ENCODE assay signal across 19 cellular contexts in genomic region chr7:113825832-113826231, GRCh38.
A peak's percentile ranks its signal among the peaks of the same experiment; 100 is the strongest.
DNase-seq lines count a peak whose midpoint lies in the region; ATAC-seq and TF ChIP-seq lines count a peak whose summit lies in the region.
"Had no signal": no experiment of that assay in that cellular context is flagged by ENCODE, and none has a peak within 500 bp of the region (broad histone marks: within the 10 kb centered on the region; RNA-seq: fewer than 3 reads in every experiment).

No MANE protein-coding gene starts in this region.

- H3K27me3 Mint-ChIP-seq in GM23338 (ENCODE audit: insufficient read depth, low read depth, poor library complexity), result peaks cover 4% of the 10 kb centered on the region
- peaks cover 7% of the 10 kb centered on the region; the same call in 1 of the 2 replicates for H3K27me3 Mint-ChIP-seq in WTC11 (ENCODE audit: low read depth)
- H3K27me3 Mint-ChIP-seq in glutamatergic neuron (ENCODE audit: unreplicated experiment), result peaks cover 2% of the 10 kb centered on the region
- H3K27me3 Mint-ChIP-seq: CD4-positive, alpha-beta T cell had no signal

- CTCF ChIA-PET in WTC11 (lab: Charles Lee), result interaction anchor here (1.1 to 1.2 kb wide), 2 partner anchors 52 to 93 kb away, joined by 3 to 4 read pairs; partner anchors contain the start of gene PPP1R3A

- ATAC-seq in GM23338, result peak; percentile 62
- peak; percentile 63; the same call in 1 of the 2 replicates for ATAC-seq in WTC11
- no peak for ATAC-seq in HG02973 (IDR thresholded peaks at IDR 0.05; ENCODE audit: unreplicated experiment)
- ATAC-seq: A549, K562 had no signal

- H3K4me3 ChIP-seq in GM23338 (no peak overlapping the region), iPS-20b (ENCODE audit: low read length) (0 out of 2 replicates have a peak overlapping the region, but pooled peaks have one; percentile 15), skeletal muscle tissue (ENCODE audit: low read length in 3 of 3) (no peak overlapping the region)
- H3K4me3 ChIP-seq: A549, HAP-1, K562 had no signal

- peak; percentile 50 for DNase-seq in GM23338 (ENCODE audit: low spot score)
- no peak for DNase-seq in WTC11 (ENCODE audit: low spot score)
- no peak for DNase-seq in glutamatergic neuron
- no peak for DNase-seq in activated naive CD4-positive, alpha-beta T cell treated with Interleukin-2 at 50 U/mL for 16 hours
- DNase-seq: AML-193; Caco-2; CD4-positive, alpha-beta T cell; DMS79; GDM1; GOT3; IMR-90 had no signal

- H3K4me1 ChIP-seq in GM23338 (ENCODE audit: insufficient read depth) (peaks cover 20% of the 10 kb centered on the region), iPS-20b (ENCODE audit: insufficient read depth, low read length) (peaks cover 26% of the 10 kb centered on the region), skeletal muscle tissue (ENCODE audit: control insufficient read depth in 3 of 3, insufficient read depth in 3 of 3, low read length in 3 of 3) (peaks cover 2 to 4% (median 3%) of the 10 kb centered on the region in 3 donors)
- H3K4me1 ChIP-seq: A549, Caco-2, HAP-1 had no signal

- no peaks in the 10 kb centered on the region for H3K79me2 ChIP-seq in GM23338 (replicated peaks; ENCODE audit: insufficient read depth)

- H3K27me3 ChIP-seq in GM23338 (ENCODE audit: insufficient read depth) (no peaks in the 10 kb centered on the region), iPS-20b (ENCODE audit: insufficient read depth, low read length) (no peaks in the 10 kb centered on the region), skeletal muscle tissue (ENCODE audit: control insufficient read depth in 3 of 3, insufficient read depth in 3 of 3, low read length in 3 of 3) (no peaks in the 10 kb centered on the region)

- no peaks in the 10 kb centered on the region for H3K9me2 ChIP-seq in GM23338 (ENCODE audit: insufficient read depth)

- H3K36me3 ChIP-seq in GM23338 (ENCODE audit: insufficient read depth) (no peaks in the 10 kb centered on the region), iPS-20b (ENCODE audit: insufficient read depth, low read depth, low read length) (no peaks in the 10 kb centered on the region), skeletal muscle tissue (ENCODE audit: control insufficient read depth in 3 of 3, insufficient read depth in 3 of 3, low read length in 3 of 3) (no peaks in the 10 kb centered on the region)
- H3K36me3 ChIP-seq: HAP-1 had no signal

- no peak overlapping the region for H3K4me3 Mint-ChIP-seq in GM23338
- no peak overlapping the region for H3K4me3 Mint-ChIP-seq in WTC11
- no peak overlapping the region for H3K4me3 Mint-ChIP-seq in glutamatergic neuron (ENCODE audit: unreplicated experiment)
- H3K4me3 Mint-ChIP-seq: CD4-positive, alpha-beta T cell had no signal

- POLR2A ChIA-PET in WTC11 (lab: Charles Lee), result no interaction called here

- H3K9ac ChIP-seq in iPS-20b (ENCODE audit: low read depth, low read length) (no peak overlapping the region), skeletal muscle tissue (ENCODE audit: low read depth in 1 of 3, low read length in 3 of 3) (no peak overlapping the region)

- H3K27ac Mint-ChIP-seq in GM23338 (no peak overlapping the region), WTC11 (no peak overlapping the region), glutamatergic neuron (ENCODE audit: unreplicated experiment) (no peak overlapping the region)
- H3K27ac Mint-ChIP-seq: CD4-positive, alpha-beta T cell had no signal

- H3K9me3 Mint-ChIP-seq in GM23338 (no peaks in the 10 kb centered on the region), WTC11 (peaks cover 4% of the 10 kb centered on the region), glutamatergic neuron (ENCODE audit: unreplicated experiment) (no peaks in the 10 kb centered on the region)

- H3K36me3 Mint-ChIP-seq in GM23338 (ENCODE audit: low read depth) (0 out of 3 replicates have a peak, but pooled peaks cover 2% of the 10 kb centered on the region), WTC11 (no peaks in the 10 kb centered on the region), glutamatergic neuron (ENCODE audit: unreplicated experiment) (no peaks in the 10 kb centered on the region)

- TF ChIP-seq CTCF in GM23338 (conservative IDR thresholded peaks at IDR 0.05; ENCODE audit: low read depth in 2 of 2) (no peak), WTC11 (IDR thresholded peaks at IDR 0.05) (no peak), glutamatergic neuron (IDR thresholded peaks at IDR 0.05; ENCODE audit: partially characterized antibody, unreplicated experiment) (no peak)

- H3K9me3 ChIP-seq in iPS-20b (ENCODE audit: insufficient read depth, low read depth, low read length) (no peaks in the 10 kb centered on the region), skeletal muscle tissue (ENCODE audit: control insufficient read depth in 3 of 3, low read length in 3 of 3) (no peaks in the 10 kb centered on the region)
- H3K9me3 ChIP-seq: A549, Caco-2, HAP-1 had no signal

- no peaks in the 10 kb centered on the region for H3F3A ChIP-seq in GM23338 (replicated peaks; ENCODE audit: low read depth)

- H2AFZ ChIP-seq in GM23338, result no peak overlapping the region

- peak overlapping the region; percentile 51 for H3K4me2 ChIP-seq in GM23338
- H3K4me2 ChIP-seq: A549 had no signal

- H3K4me1 Mint-ChIP-seq in GM23338 (peaks cover 30% of the 10 kb centered on the region), WTC11 (peaks cover 34% of the 10 kb centered on the region), glutamatergic neuron (ENCODE audit: low read depth, unreplicated experiment) (peaks cover 4% of the 10 kb centered on the region)

- H4K20me1 ChIP-seq in GM23338 (replicated peaks; ENCODE audit: insufficient read depth), result no peaks in the 10 kb centered on the region

- H3K27ac ChIP-seq in GM23338 (ENCODE audit: low read depth) (no peak overlapping the region), iPS-20b (ENCODE audit: low read length) (no peak overlapping the region), skeletal muscle tissue (ENCODE audit: low read depth, low read length) (peak overlapping the region; percentile 86)
- H3K27ac ChIP-seq: 22Rv1, A549, C4-2B had no signal

TF ChIP-seq in GM23338, 12 proteins besides CTCF, POLR2A, EP300 and RAD21 (continues in another document):
- TF ChIP-seq ZNF114 (CRISPR knock-in tag; IDR thresholded peaks at IDR 0.05) (no peak), STAT1 (IDR thresholded peaks at IDR 0.05; ENCODE audit: unreplicated experiment) (no peak)

TF ChIP-seq in WTC11, 78 proteins besides CTCF, POLR2A, EP300 and RAD21 (continues in another document):
- TF ChIP-seq FOXK1 (CRISPR knock-in tag; IDR thresholded peaks at IDR 0.05) (no peak), E2F1 (CRISPR knock-in tag; IDR thresholded peaks at IDR 0.05) (no peak), MYBL2 (CRISPR knock-in tag; IDR thresholded peaks at IDR 0.05) (no peak), TEAD1 (CRISPR knock-in tag; IDR thresholded peaks at IDR 0.05) (no peak), NFYB (CRISPR knock-in tag; conservative IDR thresholded peaks at IDR 0.05; ENCODE audit: low read depth) (no peak), CREM (CRISPR knock-in tag; IDR thresholded peaks at IDR 0.05) (no peak)
- TF ChIP-seq, protein P1, sequence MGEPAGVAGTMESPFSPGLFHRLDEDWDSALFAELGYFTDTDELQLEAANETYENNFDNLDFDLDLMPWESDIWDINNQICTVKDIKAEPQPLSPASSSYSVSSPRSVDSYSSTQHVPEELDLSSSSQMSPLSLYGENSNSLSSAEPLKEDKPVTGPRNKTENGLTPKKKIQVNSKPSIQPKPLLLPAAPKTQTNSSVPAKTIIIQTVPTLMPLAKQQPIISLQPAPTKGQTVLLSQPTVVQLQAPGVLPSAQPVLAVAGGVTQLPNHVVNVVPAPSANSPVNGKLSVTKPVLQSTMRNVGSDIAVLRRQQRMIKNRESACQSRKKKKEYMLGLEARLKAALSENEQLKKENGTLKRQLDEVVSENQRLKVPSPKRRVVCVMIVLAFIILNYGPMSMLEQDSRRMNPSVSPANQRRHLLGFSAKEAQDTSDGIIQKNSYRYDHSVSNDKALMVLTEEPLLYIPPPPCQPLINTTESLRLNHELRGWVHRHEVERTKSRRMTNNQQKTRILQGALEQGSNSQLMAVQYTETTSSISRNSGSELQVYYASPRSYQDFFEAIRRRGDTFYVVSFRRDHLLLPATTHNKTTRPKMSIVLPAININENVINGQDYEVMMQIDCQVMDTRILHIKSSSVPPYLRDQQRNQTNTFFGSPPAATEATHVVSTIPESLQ (CRISPR knock-in tag; IDR thresholded peaks at IDR 0.05), result no peak
- TF ChIP-seq, protein P2, sequence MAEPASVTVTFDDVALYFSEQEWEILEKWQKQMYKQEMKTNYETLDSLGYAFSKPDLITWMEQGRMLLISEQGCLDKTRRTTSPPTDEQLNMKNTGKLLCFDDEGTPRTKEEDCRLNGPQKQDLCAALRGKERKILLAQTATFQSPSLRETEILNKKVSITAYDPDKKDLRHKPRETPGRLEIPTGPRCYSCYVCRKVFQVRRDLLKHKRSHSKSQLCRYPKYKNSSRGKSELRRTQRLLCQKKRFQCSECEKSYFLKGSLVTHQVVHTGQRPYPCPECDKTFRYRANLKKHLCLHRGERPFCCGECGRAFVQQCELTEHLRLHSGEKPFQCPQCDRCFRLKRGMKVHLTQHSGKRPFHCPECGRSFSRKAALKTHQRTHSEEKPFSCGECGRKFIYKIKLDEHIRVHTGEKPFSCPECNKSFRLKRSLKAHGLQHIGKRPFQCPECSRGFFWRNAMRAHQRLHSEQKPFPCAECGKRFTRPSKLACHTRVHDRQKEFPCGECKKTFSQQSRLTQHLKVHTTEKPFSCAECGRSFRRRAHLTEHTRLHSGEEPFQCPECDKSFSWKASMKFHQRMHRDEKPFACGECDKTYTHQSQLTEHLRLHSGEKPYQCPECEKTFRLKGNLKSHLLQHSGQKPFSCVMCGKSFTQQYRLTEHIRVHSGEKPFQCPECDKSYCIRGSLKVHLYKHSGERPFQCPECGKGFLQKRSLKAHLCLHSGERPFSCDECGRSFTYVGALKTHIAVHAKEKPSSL (CRISPR knock-in tag; conservative IDR thresholded peaks at IDR 0.05), result no peak
- TF ChIP-seq, protein P3, sequence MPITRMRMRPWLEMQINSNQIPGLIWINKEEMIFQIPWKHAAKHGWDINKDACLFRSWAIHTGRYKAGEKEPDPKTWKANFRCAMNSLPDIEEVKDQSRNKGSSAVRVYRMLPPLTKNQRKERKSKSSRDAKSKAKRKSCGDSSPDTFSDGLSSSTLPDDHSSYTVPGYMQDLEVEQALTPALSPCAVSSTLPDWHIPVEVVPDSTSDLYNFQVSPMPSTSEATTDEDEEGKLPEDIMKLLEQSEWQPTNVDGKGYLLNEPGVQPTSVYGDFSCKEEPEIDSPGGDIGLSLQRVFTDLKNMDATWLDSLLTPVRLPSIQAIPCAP (CRISPR knock-in tag; IDR thresholded peaks at IDR 0.05), result no peak
